9 cellular contexts compared by ENCODE assay signal in the genomic region with DNA sequence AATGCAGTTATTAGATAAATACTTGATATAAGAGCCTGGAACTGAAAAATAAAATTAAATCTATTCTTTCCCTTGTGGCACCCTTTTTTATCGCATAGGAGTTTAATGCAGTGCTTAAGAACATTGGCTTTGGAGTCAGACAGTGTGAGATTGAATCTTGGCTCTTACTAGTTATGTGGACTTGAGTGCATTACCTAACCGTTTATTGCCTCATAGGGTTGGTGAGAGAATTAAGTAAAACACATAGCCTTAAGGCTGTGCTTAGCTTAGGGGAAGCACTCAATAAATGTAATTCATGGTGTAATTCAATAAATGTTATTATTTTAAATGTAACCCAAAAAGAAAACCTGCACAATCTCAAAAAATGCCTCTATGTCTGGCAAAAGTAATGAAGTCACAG. TPM values are rescaled to one million over a fixed set of nuclear protein-coding genes. Genes with fewer than 3 reads are reported as not detected.
DNase-seq lines count a peak whose midpoint lies in the region; ATAC-seq and TF ChIP-seq lines count a peak whose summit lies in the region.
"Had no signal": no experiment of that assay in that cellular context is flagged by ENCODE, and none has a peak within 500 bp of the region (broad histone marks: within the 10 kb centered on the region; RNA-seq: fewer than 3 reads in every experiment).

No MANE protein-coding gene starts in this region.

- no peak for ATAC-seq in activated T-helper 17 cell treated with anti-CD3 and anti-CD28 coated beads, Interleukin-2, amount 50 U/mL, for 72 hours (replicated peaks)
- ATAC-seq in GM18502 (IDR thresholded peaks at IDR 0.05; ENCODE audit: poor library complexity, unreplicated experiment), result no peak

- no peaks in the 10 kb centered on the region for H3K9me3 ChIP-seq in HUES6 (ENCODE audit: control insufficient read depth, insufficient read depth, low read depth, low read length)
- H3K9me3 ChIP-seq in liver (ENCODE audit: control insufficient read depth in 4 of 4, low read length in 3 of 4), result no peaks in the 10 kb centered on the region
- H3K9me3 ChIP-seq in BE2C, result no peaks in the 10 kb centered on the region

- peak; percentile 74 for DNase-seq in AG09309 (ENCODE audit: low read depth)
- no peak for DNase-seq in BE2C
- DNase-seq in COLO668 (lab: John Stamatoyannopoulos, UW; ENCODE audit: unreplicated experiment), result no peak
- no peak for DNase-seq in coronary artery (ENCODE audit: low spot score)
- DNase-seq: NCI-H1930 had no signal

- no peak overlapping the region for H3K27ac ChIP-seq in HUES6 (ENCODE audit: low read depth, low read length)
- H3K27ac ChIP-seq in liver (ENCODE audit: low read depth in 1 of 2, low read length in 2 of 2), result no peak overlapping the region
- H3K27ac ChIP-seq in coronary artery, result peak overlapping the region in 1 of 2 donors; percentile 92

- WGBS in liver, result 49% methylated on average over 2 of the region's 2 CpGs

- H3K4me1 ChIP-seq in HUES6 (ENCODE audit: control insufficient read depth, insufficient read depth, low read length), result peaks cover 20% of the 10 kb centered on the region
- H3K4me1 ChIP-seq in liver (ENCODE audit: control insufficient read depth in 4 of 4, insufficient read depth in 4 of 4, low read length in 3 of 4), result peaks cover 7 to 14% (median 9%) of the 10 kb centered on the region in 4 donors
- H3K4me1 ChIP-seq in BE2C, result no peaks in the 10 kb centered on the region

- peaks cover 51% of the 10 kb centered on the region for H3K36me3 Mint-ChIP-seq in activated T-helper 17 cell treated with anti-CD3 and anti-CD28 coated beads, Interleukin-2, amount 50 U/mL, for 72 hours (ENCODE audit: low read depth)

- peak overlapping the region; percentile 96 for H3K4me3 Mint-ChIP-seq in activated T-helper 17 cell treated with anti-CD3 and anti-CD28 coated beads, Interleukin-2, amount 50 U/mL, for 72 hours

- no peaks in the 10 kb centered on the region for H3K9me3 Mint-ChIP-seq in activated T-helper 17 cell treated with anti-CD3 and anti-CD28 coated beads, Interleukin-2, amount 50 U/mL, for 72 hours

- H3K27me3 Mint-ChIP-seq in activated T-helper 17 cell treated with anti-CD3 and anti-CD28 coated beads, Interleukin-2, amount 50 U/mL, for 72 hours, result no peaks in the 10 kb centered on the region

- H3K36me3 ChIP-seq in HUES6 (ENCODE audit: control insufficient read depth, insufficient read depth, low read length), result no peaks in the 10 kb centered on the region
- H3K36me3 ChIP-seq in liver (ENCODE audit: control insufficient read depth in 4 of 4, insufficient read depth in 3 of 4, low read depth in 1 of 4, low read length in 3 of 4), result no peaks in the 10 kb centered on the region
- no peaks in the 10 kb centered on the region for H3K36me3 ChIP-seq in BE2C

- peak overlapping the region; percentile 95 for H3K27ac Mint-ChIP-seq in activated T-helper 17 cell treated with anti-CD3 and anti-CD28 coated beads, Interleukin-2, amount 50 U/mL, for 72 hours

- TF ChIP-seq CTCF in AG09309 (IDR thresholded peaks at IDR 0.05; ENCODE audit: control insufficient read depth, insufficient read depth, low read depth, low read length, missing control alignments), result no peak
- no peak for TF ChIP-seq CTCF in liver (IDR thresholded peaks at IDR 0.05; ENCODE audit: low read depth, low read length, missing input control)
- no peak for TF ChIP-seq CTCF in BE2C (IDR thresholded peaks at IDR 0.05; ENCODE audit: low read depth, low read length)
- TF ChIP-seq CTCF in coronary artery (IDR thresholded peaks at IDR 0.05), result no peak

- no peak overlapping the region for H3K4me3 ChIP-seq in AG09309 (ENCODE audit: control insufficient read depth, low read depth, low read length)
- H3K4me3 ChIP-seq in HUES6 (ENCODE audit: low read depth, low read length), result peak overlapping the region; percentile 93; the same call in 1 of the 2 replicates
- no peak overlapping the region for H3K4me3 ChIP-seq in liver (ENCODE audit: low read depth in 1 of 3, low read length in 3 of 3)
- no peak overlapping the region for H3K4me3 ChIP-seq in BE2C (ENCODE audit: low read depth, low read length)
- no peak overlapping the region for H3K4me3 ChIP-seq in coronary artery

- H3K9ac ChIP-seq in HUES6 (ENCODE audit: low read length) (no peak overlapping the region), liver (ENCODE audit: low read depth in 1 of 2, low read length in 2 of 2) (peak overlapping the region in 1 of 2 donors; percentile 50)

- H3K27me3 ChIP-seq in HUES6 (ENCODE audit: control insufficient read depth, insufficient read depth, low read length) (peaks cover 13% of the 10 kb centered on the region), liver (ENCODE audit: control insufficient read depth in 4 of 4, insufficient read depth in 4 of 4, low read length in 3 of 4) (no peaks in the 10 kb centered on the region), BE2C (0 out of 2 replicates have a peak, but pooled peaks cover 3% of the 10 kb centered on the region)

- peaks cover 30% of the 10 kb centered on the region for H3K4me1 Mint-ChIP-seq in activated T-helper 17 cell treated with anti-CD3 and anti-CD28 coated beads, Interleukin-2, amount 50 U/mL, for 72 hours

- TF ChIP-seq RAD21 in liver (IDR thresholded peaks at IDR 0.05), result peak in 1 of 2 donors; percentile 26

TF ChIP-seq in liver, 16 proteins besides CTCF, POLR2A, EP300 and RAD21:
- TF ChIP-seq FOXA1 (IDR thresholded peaks at IDR 0.05) (no peak), HNF4A (conservative IDR thresholded peaks at IDR 0.05) (peak in 1 of 2 donors; percentile 31)
- TF ChIP-seq, protein P1, sequence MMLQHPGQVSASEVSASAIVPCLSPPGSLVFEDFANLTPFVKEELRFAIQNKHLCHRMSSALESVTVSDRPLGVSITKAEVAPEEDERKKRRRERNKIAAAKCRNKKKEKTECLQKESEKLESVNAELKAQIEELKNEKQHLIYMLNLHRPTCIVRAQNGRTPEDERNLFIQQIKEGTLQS (IDR thresholded peaks at IDR 0.05), result peak; percentile 13

RNA-seq across cellular contexts. Expression of a gene that starts 2.6 kb away (rescaled TPM):
- 10 to 100 TPM; 47.6 to 71.7 TPM for total RNA-seq in activated T-helper 17 cell treated with anti-CD3 and anti-CD28 coated beads, Interleukin-2, amount 50 U/mL, for 72 hours
- total RNA-seq in liver, result 10 to 100 TPM in 1 of 2 donors, 1 to 10 TPM in 1; 10.0 to 18.2 TPM
- polyA plus RNA-seq in liver, result 1 to 10 TPM; 3.0 to 4.5 TPM
- 5.7 TPM for polyA plus RNA-seq in BE2C (2012; ENCODE audit: insufficient read depth, insufficient read length, low read depth)
